ENCODE assay signal across 8 cellular contexts in the genomic region with DNA sequence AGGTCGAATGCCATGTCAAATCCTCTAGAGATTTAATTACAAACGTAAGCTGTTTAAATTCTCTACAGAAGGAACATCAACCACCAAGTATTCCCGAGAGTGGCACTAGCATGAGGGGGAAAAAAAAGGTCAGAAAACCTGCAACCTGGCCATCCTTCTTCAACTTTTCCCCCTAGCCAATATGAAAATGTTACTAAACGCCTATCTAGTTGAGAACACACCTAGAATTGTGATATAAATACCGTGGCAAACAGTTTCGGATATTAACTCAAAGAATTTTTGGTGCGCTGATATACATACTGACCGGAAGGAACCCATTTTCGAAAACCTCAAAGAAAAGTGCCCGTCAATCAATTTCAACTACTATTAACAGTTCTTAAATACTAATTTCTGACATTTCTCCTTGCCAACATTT. TPM values are rescaled to one million over a fixed set of nuclear protein-coding genes. Genes with fewer than 3 reads are reported as not detected.
A peak's percentile ranks its signal among the peaks of the same experiment; 100 is the strongest.
DNase-seq lines count a peak whose midpoint lies in the region; ATAC-seq and TF ChIP-seq lines count a peak whose summit lies in the region.

No MANE protein-coding gene starts in this region.

- ATAC-seq in CD8-positive, alpha-beta T cell = no peak
- no peak for ATAC-seq in HG03045 (IDR thresholded peaks at IDR 0.05; ENCODE audit: unreplicated experiment)

- peak overlapping the region; percentile 4 for H3K27ac ChIP-seq in CD8-positive, alpha-beta T cell (ENCODE audit: low read depth, low read length)
- H3K27ac ChIP-seq in MM.1S (ENCODE audit: low read length) = peak overlapping the region; percentile 81

- CTCF ChIA-PET in CD8-positive, alpha-beta T cell (lab: Charles Lee) = no interaction called here

- H3K27me3 ChIP-seq in CD8-positive, alpha-beta T cell (ENCODE audit: insufficient read depth, low read length) = no peaks in the 10 kb centered on the region
- H3K27me3 ChIP-seq in MM.1S (replicated peaks; ENCODE audit: insufficient read depth, low read length) = no peaks in the 10 kb centered on the region

- H3K4me2 ChIP-seq in MM.1S (ENCODE audit: low read depth, low read length) = peak overlapping the region; percentile 68

- H3F3A ChIP-seq in MM.1S (ENCODE audit: insufficient read depth, low read length) = peaks cover 56% of the 10 kb centered on the region

- H3K36me3 Mint-ChIP-seq in CD8-positive, alpha-beta T cell = peaks cover 62% of the 10 kb centered on the region
- peaks cover 64% of the 10 kb centered on the region for H3K36me3 Mint-ChIP-seq in dendritic cell treated with granulocyte-macrophage colony-stimulating factor and Interleukin-4, amounts not matched to agents 40 ng/mL and 50 ng/mL, for 4 days (ENCODE audit: low read depth)
- H3K36me3 Mint-ChIP-seq in nephron progenitor cell (ENCODE audit: low read depth) = peaks cover 59% of the 10 kb centered on the region

- H3K4me3 ChIP-seq in CD8-positive, alpha-beta T cell (ENCODE audit: low read depth, low read length) = peak overlapping the region; percentile 68
- H3K4me3 ChIP-seq in MM.1S (ENCODE audit: low read length) = peak overlapping the region; percentile 86

- POLR2A ChIA-PET in CD8-positive, alpha-beta T cell (lab: Charles Lee) = interaction anchor here (1.1 to 2.7 kb wide), 10 partner anchors 8 to 117 kb away, joined by 3 to 10 read pairs (median 3); partner anchors contain the start of gene SUPT16H

- no peak for TF ChIP-seq CTCF in CD8-positive, alpha-beta T cell (IDR thresholded peaks at IDR 0.05)
- TF ChIP-seq CTCF in MM.1S (IDR thresholded peaks at IDR 0.05; ENCODE audit: low read length) (no peak), nephron progenitor cell (IDR thresholded peaks at IDR 0.05) (no peak)

- no peaks in the 10 kb centered on the region for H3K9me2 ChIP-seq in MM.1S (replicated peaks; ENCODE audit: insufficient read depth, low read length)

- H3K4me1 ChIP-seq in CD8-positive, alpha-beta T cell (ENCODE audit: insufficient read depth, low read length) = peaks cover 44% of the 10 kb centered on the region
- peaks cover 26% of the 10 kb centered on the region for H3K4me1 ChIP-seq in MM.1S (ENCODE audit: low read length)

- peak overlapping the region; percentile 61 for H3K27ac Mint-ChIP-seq in CD8-positive, alpha-beta T cell
- H3K27ac Mint-ChIP-seq in dendritic cell treated with granulocyte-macrophage colony-stimulating factor and Interleukin-4, amounts not matched to agents 40 ng/mL and 50 ng/mL, for 4 days = peak overlapping the region; percentile 98
- H3K27ac Mint-ChIP-seq in nephron progenitor cell = peak overlapping the region; percentile 100

- H3K4me1 Mint-ChIP-seq in CD8-positive, alpha-beta T cell (ENCODE audit: low read depth) = peaks cover 55% of the 10 kb centered on the region
- H3K4me1 Mint-ChIP-seq in dendritic cell treated with granulocyte-macrophage colony-stimulating factor and Interleukin-4, amounts not matched to agents 40 ng/mL and 50 ng/mL, for 4 days (ENCODE audit: low read depth) = peaks cover 54% of the 10 kb centered on the region
- H3K4me1 Mint-ChIP-seq in nephron progenitor cell = peaks cover 57% of the 10 kb centered on the region

- intact Hi-C loops in CD8-positive, alpha-beta T cell (cut with DNase I, micrococcal nuclease) = loop anchor here (10.0 kb wide), 3 partner anchors 53 to 1317 kb away; partner anchors contain the start of genes DAD1 (in 1 of the 2) and TMEM253 (in 1 of the 2)
- intact Hi-C loops in dendritic cell treated with granulocyte-macrophage colony-stimulating factor and Interleukin-4, amounts not matched to agents 40 ng/mL and 50 ng/mL, for 4 days (cut with micrococcal nuclease) = no loop called here

- H3K27me3 Mint-ChIP-seq in CD8-positive, alpha-beta T cell (ENCODE audit: low read depth) = no peaks in the 10 kb centered on the region
- H3K27me3 Mint-ChIP-seq in dendritic cell treated with granulocyte-macrophage colony-stimulating factor and Interleukin-4, amounts not matched to agents 40 ng/mL and 50 ng/mL, for 4 days = no peaks in the 10 kb centered on the region
- peaks cover 4% of the 10 kb centered on the region for H3K27me3 Mint-ChIP-seq in nephron progenitor cell (ENCODE audit: low read depth, poor library complexity)

- peaks cover 15% of the 10 kb centered on the region for H3K36me3 ChIP-seq in CD8-positive, alpha-beta T cell (ENCODE audit: insufficient read depth, low read length)
- H3K36me3 ChIP-seq in MM.1S (replicated peaks; ENCODE audit: insufficient read depth, low read length) = peaks cover 2% of the 10 kb centered on the region

- peak overlapping the region; percentile 97; the same call in 1 of the 2 replicates for H3K9ac ChIP-seq in MM.1S (ENCODE audit: low read length)

- H3K9me3 Mint-ChIP-seq in CD8-positive, alpha-beta T cell = no peaks in the 10 kb centered on the region
- no peaks in the 10 kb centered on the region for H3K9me3 Mint-ChIP-seq in dendritic cell treated with granulocyte-macrophage colony-stimulating factor and Interleukin-4, amounts not matched to agents 40 ng/mL and 50 ng/mL, for 4 days
- peaks cover 3% of the 10 kb centered on the region for H3K9me3 Mint-ChIP-seq in nephron progenitor cell

- H2AFZ ChIP-seq in MM.1S (ENCODE audit: low read length) = no peak overlapping the region

- peak overlapping the region; percentile 99 for H3K4me3 Mint-ChIP-seq in CD8-positive, alpha-beta T cell
- peak overlapping the region; percentile 72 for H3K4me3 Mint-ChIP-seq in dendritic cell treated with granulocyte-macrophage colony-stimulating factor and Interleukin-4, amounts not matched to agents 40 ng/mL and 50 ng/mL, for 4 days
- H3K4me3 Mint-ChIP-seq in nephron progenitor cell = peak overlapping the region; percentile 100

- peaks cover 42% of the 10 kb centered on the region for H4K20me1 ChIP-seq in MM.1S (ENCODE audit: insufficient read depth, low read length)

- no peaks in the 10 kb centered on the region for H3K9me3 ChIP-seq in CD8-positive, alpha-beta T cell (ENCODE audit: low read length)
- H3K9me3 ChIP-seq in MM.1S (replicated peaks; ENCODE audit: insufficient read depth, low read length) = no peaks in the 10 kb centered on the region

- no peak for DNase-seq in CD8-positive, alpha-beta T cell
- DNase-seq in MM.1S (peak; percentile 77), nephron progenitor cell (no peak), NCI-H1930 (lab: John Stamatoyannopoulos, UW) (no peak), activated gamma-delta T cell (lab: John Stamatoyannopoulos, UW) (no peak), HPDE6-E6E7 (ENCODE audit: extremely low spot score) (no peak)

- peaks cover 67% of the 10 kb centered on the region for H3K79me2 ChIP-seq in MM.1S (ENCODE audit: low read length)

RNA-seq across cellular contexts. Expression of gene HNRNPC, which starts 1.8 kb away (rescaled TPM):
- 100 to 1,000 TPM; 621 to 624 TPM for total RNA-seq in CD8-positive, alpha-beta T cell

RNA-seq across cellular contexts. Expression of gene RPGRIP1, which starts 12.4 kb away (rescaled TPM):
- total RNA-seq in CD8-positive, alpha-beta T cell = not detected
